In genomic region chr6:131134220-131134831, GRCh38 we compare ENCODE assay signal across 9 cellular contexts. TPM values are rescaled to one million over a fixed set of nuclear protein-coding genes. Genes with fewer than 3 reads are reported as not detected.
DNase-seq lines count a peak whose midpoint lies in the region; ATAC-seq and TF ChIP-seq lines count a peak whose summit lies in the region.
"Had no signal": no experiment of that assay in that cellular context is flagged by ENCODE, and none has a peak within 500 bp of the region (broad histone marks: within the 10 kb centered on the region; RNA-seq: fewer than 3 reads in every experiment).

No MANE protein-coding gene starts in this region.

- no peaks in the 10 kb centered on the region for H3K79me2 ChIP-seq in OCI-LY7 (ENCODE audit: insufficient read depth, low read depth, low read length)

- H3K4me1 Mint-ChIP-seq in CD4-positive, alpha-beta T cell (ENCODE audit: low read depth) = peaks cover 33% of the 10 kb centered on the region

- peaks cover 4% of the 10 kb centered on the region for H3K27me3 Mint-ChIP-seq in CD4-positive, alpha-beta T cell

- H3K4me1 ChIP-seq in OCI-LY7 (ENCODE audit: insufficient read depth, low read length, poor library complexity, severe bottlenecking) (peaks cover 7% of the 10 kb centered on the region), ovary (ENCODE audit: insufficient read depth) (peaks cover 3% of the 10 kb centered on the region)

- peak overlapping the region; percentile 93; the same call in 1 of the 2 replicates for H2AFZ ChIP-seq in OCI-LY7 (ENCODE audit: low read length)

- H3K27ac Mint-ChIP-seq in CD4-positive, alpha-beta T cell = peak overlapping the region; percentile 93

- H3K9me2 ChIP-seq in OCI-LY7 (ENCODE audit: insufficient read depth, low read length) = no peaks in the 10 kb centered on the region

- no peaks in the 10 kb centered on the region for H4K20me1 ChIP-seq in OCI-LY7 (ENCODE audit: insufficient read depth, low read length)

- H3K36me3 Mint-ChIP-seq in CD4-positive, alpha-beta T cell (ENCODE audit: low read depth) = peaks cover 5% of the 10 kb centered on the region

- POLR2A ChIA-PET in CD4-positive, alpha-beta T cell (lab: Charles Lee) = interaction anchor here (0.9 to 1.2 kb wide), 2 partner anchors 8 to 64 kb away, joined by 3 read pairs; no protein-coding TSS in a partner anchor
- POLR2A ChIA-PET in OCI-LY7 (lab: Charles Lee) = interaction anchor here (0.5 to 0.9 kb wide), 4 partner anchors 37 to 480 kb away, joined by 3 to 4 read pairs (median 3); no protein-coding TSS in a partner anchor

- H3K9me3 Mint-ChIP-seq in CD4-positive, alpha-beta T cell = no peaks in the 10 kb centered on the region

- no peaks in the 10 kb centered on the region for H3K9me3 ChIP-seq in CD4-positive, alpha-beta T cell (ENCODE audit: control insufficient read depth, low read length)
- H3K9me3 ChIP-seq in OCI-LY7 (ENCODE audit: low read length) (no peaks in the 10 kb centered on the region), ovary (no peaks in the 10 kb centered on the region)

- WGBS in ovary, 3 donors = 57 to 73% (median 60%) methylated on average over 12 of the region's 12 CpGs

- peak overlapping the region; percentile 95 for H3K4me3 Mint-ChIP-seq in CD4-positive, alpha-beta T cell

- peak overlapping the region; percentile 78 for H3K4me2 ChIP-seq in OCI-LY7 (ENCODE audit: low read length)

- H3K27me3 ChIP-seq in CD4-positive, alpha-beta T cell (ENCODE audit: control insufficient read depth, insufficient read depth, low read length) = no peaks in the 10 kb centered on the region
- no peaks in the 10 kb centered on the region for H3K27me3 ChIP-seq in ovary

- TF ChIP-seq CTCF in CD4-positive, alpha-beta T cell (IDR thresholded peaks at IDR 0.05) = no peak
- TF ChIP-seq CTCF in OCI-LY7 (conservative IDR thresholded peaks at IDR 0.05; ENCODE audit: low read length) (no peak), epithelial cell of esophagus (IDR thresholded peaks at IDR 0.05; ENCODE audit: insufficient read depth, low read depth, low read length, missing control alignments) (no peak), ovary (IDR thresholded peaks at IDR 0.05) (no peak)

- CTCF ChIA-PET in CD4-positive, alpha-beta T cell (lab: Charles Lee) = no interaction called here
- CTCF ChIA-PET in OCI-LY7 (lab: Charles Lee; ENCODE audit: unreplicated experiment) = no interaction called here

- H3K27ac ChIP-seq in CD4-positive, alpha-beta T cell (ENCODE audit: low read depth, low read length) = no peak overlapping the region
- H3K27ac ChIP-seq in OCI-LY7 (ENCODE audit: low read depth, low read length, poor library complexity, severe bottlenecking) (no peak overlapping the region), ovary (peak overlapping the region in 1 of 2 donors; percentile 96)

- TF ChIP-seq EP300 in ovary (IDR thresholded peaks at IDR 0.05) = no peak

- BruUV-seq in OCI-LY7 (replicated peaks; lab: Mats Ljungman, UMichigan) = no TSS peak

- TF ChIP-seq POLR2A in ovary (IDR thresholded peaks at IDR 0.05) = no peak

- intact Hi-C loops in CD4-positive, alpha-beta T cell (cut with DNase I, micrococcal nuclease) = no loop called here
- intact Hi-C loops in OCI-LY7 (cut with micrococcal nuclease; ENCODE audit: unreplicated experiment) = no loop called here
- intact Hi-C loops in ovary (cut with DNase I) = no loop called here

- H3K4me3 ChIP-seq in OCI-LY7 (ENCODE audit: low read depth, low read length, poor library complexity, severe bottlenecking) = peak overlapping the region; percentile 66
- peak overlapping the region; percentile 55 for H3K4me3 ChIP-seq in epithelial cell of esophagus (ENCODE audit: low read length)
- H3K4me3 ChIP-seq in ovary = peak overlapping the region; percentile 77

- H3K36me3 ChIP-seq in OCI-LY7 (ENCODE audit: insufficient read depth, low read length) (no peaks in the 10 kb centered on the region), ovary (no peaks in the 10 kb centered on the region)

- no peak for ATAC-seq in CD4-positive, alpha-beta T cell (ENCODE audit: poor library complexity)

- no peak for DNase-seq in CD4-positive, alpha-beta T cell
- DNase-seq in OCI-LY7 (ENCODE audit: low spot score) (no peak), epithelial cell of esophagus (ENCODE audit: low read depth) (no peak), ovary (no peak), cerebellum (ENCODE audit: low spot score) (no peak), NCI-H146 treated with DMSO at 0.1 percent for 48 hours (lab: John Stamatoyannopoulos, UW; ENCODE audit: unreplicated experiment) (no peak), NCI-H2029 treated with DMSO at 0.1 percent for 48 hours (lab: John Stamatoyannopoulos, UW) (no peak), pons (ENCODE audit: low spot score) (no peak)
- DNase-seq: MV-4-11 had no signal

RNA-seq across cellular contexts. Expression of gene AKAP7, which starts 0.9 kb away (rescaled TPM):
- total RNA-seq in CD4-positive, alpha-beta T cell = 10 to 100 TPM in 1 of 2 experiments, 1 to 10 TPM in 1; 9.1 to 12.2 TPM
- 3.8 and 5.6 TPM in 2 replicates for total RNA-seq in OCI-LY7 (2014; rRNA removed; shearing (Covaris generic))
- 6.9 and 11.0 TPM in 2 replicates for total RNA-seq in OCI-LY7 (2022)
- 10 to 100 TPM; 17.1 to 38.5 (median 32.4) TPM for total RNA-seq in ovary
- 10 to 100 TPM in 1 of 2 donors, 1 to 10 TPM in 1; 8.4 to 12.0 TPM for polyA plus RNA-seq in ovary
- total RNA-seq in cerebellum = 68.0 TPM
